ENCODE assay signal across 37 cellular contexts in genomic region chr7:143924851-143925250, GRCh38. TPM values are rescaled to one million over a fixed set of nuclear protein-coding genes. Genes with fewer than 3 reads are reported as not detected.
"Had no signal": no experiment of that assay in that cellular context is flagged by ENCODE, and none has a peak within 500 bp of the region (broad histone marks: within the 10 kb centered on the region; RNA-seq: fewer than 3 reads in every experiment).

No MANE protein-coding gene starts in this region.

- DNase-seq: activated CD4-positive, alpha-beta memory T cell treated with anti-CD3 and anti-CD28 coated beads for 36 hours; activated CD4-positive, alpha-beta T cell treated with anti-CD3 and anti-CD28 coated beads, Interleukin-2, amount 10 ng/mL, durations not matched to agents 24 days and 14 days; activated CD4-positive, CD25-positive, alpha-beta regulatory T cell treated with anti-CD3 and anti-CD28 coated beads, Interleukin-2, amount 50 U/mL, for 72 hours; activated CD8-positive, alpha-beta memory T cell treated with anti-CD3 and anti-CD28 coated beads, Interleukin-2, amount 50 U/mL, for 48 hours; activated gamma-delta T cell treated with Interleukin-2 at 50 U/mL for 16 hours; activated naive CD8-positive, alpha-beta T cell treated with anti-CD3 and anti-CD28 coated beads, Interleukin-2, amount 50 U/mL, for 24 hours; activated T-cell treated with anti-CD3 and anti-CD28 coated beads, Interleukin-2, amount 50 U/mL, for 24 hours; anterior cingulate cortex; body of pancreas; effector CD8-positive, alpha-beta T cell; erythroblast; hippocampal formation; left cardiac atrium; left ventricle myocardium superior; naive B cell; nephron progenitor cell; ovary; retina; sigmoid colon; stimulated activated CD4-positive, alpha-beta T cell treated with anti-CD3 and anti-CD28 coated beads, Interleukin-15, amount 100 ng/mL, for 24 hours; stimulated activated CD4-positive, alpha-beta T cell treated with anti-CD3 and anti-CD28 coated beads, Interleukin-2, amount 100 ng/mL, for 24 hours; stimulated activated naive B cell treated with anti-CD40 and anti-IgM and Interleukin-4, amounts not matched to agents 10 μg/mL and 1 μg/mL and 100 μg/mL, for 72 hours; stomach; T-helper 17 cell; T1000; thyroid gland; upper lobe of left lung; WERI-Rb-1 had no signal

- H3K4me1 ChIP-seq: body of pancreas, gastroesophageal sphincter, prostate gland, sigmoid colon, stomach, thyroid gland, upper lobe of left lung, vagina had no signal

- H3K4me3 ChIP-seq: body of pancreas, gastroesophageal sphincter, ovary, prostate gland, sigmoid colon, stomach, thyroid gland, upper lobe of left lung, vagina had no signal

- H3K27me3 ChIP-seq: body of pancreas, gastroesophageal sphincter, ovary, sigmoid colon, stomach, thyroid gland, upper lobe of left lung, vagina had no signal

- H3K9me3 ChIP-seq: body of pancreas, gastroesophageal sphincter, ovary, prostate gland, sigmoid colon, stomach, thyroid gland, upper lobe of left lung, vagina had no signal

- H3K27ac ChIP-seq: body of pancreas, gastroesophageal sphincter, ovary, prostate gland, sigmoid colon, stomach, thyroid gland, upper lobe of left lung, vagina, WERI-Rb-1 had no signal

- H3K36me3 ChIP-seq: gastroesophageal sphincter, ovary, prostate gland, sigmoid colon, stomach, thyroid gland, upper lobe of left lung, vagina, WERI-Rb-1 had no signal

- ATAC-seq: activated naive CD8-positive, alpha-beta T cell treated with anti-CD3 and anti-CD28 coated beads, Interleukin-2, amount 50 U/mL, for 24 hours; activated T-helper 17 cell treated with anti-CD3 and anti-CD28 coated beads, Interleukin-2, amount 50 U/mL, for 72 hours; body of pancreas; gastroesophageal sphincter; left cardiac atrium; left ventricle myocardium superior; stimulated activated naive B cell treated with anti-CD40 and anti-IgM and Interleukin-4, amounts not matched to agents 10 μg/mL and 1 μg/mL and 100 μg/mL, for 72 hours; T-helper 17 cell had no signal

RNA-seq across cellular contexts. Expression of gene OR2F2, which starts 10.2 kb away (rescaled TPM):
- total RNA-seq: activated CD4-positive, alpha-beta memory T cell treated with anti-CD3 and anti-CD28 coated beads for 36 hours; activated CD4-positive, alpha-beta T cell treated with anti-CD3 and anti-CD28 coated beads, Interleukin-2, amount 10 ng/mL, durations not matched to agents 24 days and 14 days; activated CD8-positive, alpha-beta memory T cell treated with anti-CD3 and anti-CD28 coated beads for 36 hours; activated T-helper 17 cell treated with anti-CD3 and anti-CD28 coated beads, Interleukin-2, amount 50 U/mL, for 72 hours; body of pancreas; dermis microvascular lymphatic vessel endothelial cell; gastroesophageal sphincter; left cardiac atrium; left ventricle myocardium superior; lung microvascular endothelial cell; mucosa of gallbladder; ovary; prostate gland; sigmoid colon; stomach; T-helper 17 cell; thyroid gland; upper lobe of left lung; vagina had no signal
- polyA plus RNA-seq: keratinocyte, ovary, sigmoid colon, stomach had no signal

RNA-seq across cellular contexts. Expression of gene OR2F1, which starts 29.8 kb away (rescaled TPM):
- total RNA-seq: activated CD4-positive, alpha-beta memory T cell treated with anti-CD3 and anti-CD28 coated beads for 36 hours; activated CD4-positive, alpha-beta T cell treated with anti-CD3 and anti-CD28 coated beads, Interleukin-2, amount 10 ng/mL, durations not matched to agents 24 days and 14 days; activated CD8-positive, alpha-beta memory T cell treated with anti-CD3 and anti-CD28 coated beads for 36 hours; activated T-helper 17 cell treated with anti-CD3 and anti-CD28 coated beads, Interleukin-2, amount 50 U/mL, for 72 hours; body of pancreas; dermis microvascular lymphatic vessel endothelial cell; gastroesophageal sphincter; left cardiac atrium; left ventricle myocardium superior; lung microvascular endothelial cell; mucosa of gallbladder; ovary; prostate gland; sigmoid colon; T-helper 17 cell; thyroid gland; upper lobe of left lung; vagina had no signal
- polyA plus RNA-seq: keratinocyte, ovary, sigmoid colon, stomach had no signal
